ENCODE assay signal across 8 cellular contexts in genomic region chr22:37163618-37164534, GRCh38.
DNase-seq lines count a peak whose midpoint lies in the region; ATAC-seq lines count a peak whose summit lies in the region.

No MANE protein-coding gene starts in this region.

- peak; percentile 38 for ATAC-seq in GM18867 (IDR thresholded peaks at IDR 0.05; ENCODE audit: unreplicated experiment)
- ATAC-seq in HG02623 (IDR thresholded peaks at IDR 0.05; ENCODE audit: unreplicated experiment), result peak; percentile 37
- ATAC-seq in GM18858 (IDR thresholded peaks at IDR 0.05; ENCODE audit: unreplicated experiment), result no peak

- DNase-seq in activated CD4-positive, alpha-beta T cell treated with anti-CD3 and anti-CD28 coated beads, Interleukin-2, amount 50 U/mL, for 48 hours, result peak; percentile 83 to 89
- DNase-seq in stimulated activated CD4-positive, alpha-beta T cell treated with anti-CD3 and anti-CD28 coated beads, Interleukin-1b, Interleukin-23, amount 100 ng/mL, for 48 hours, result peak; percentile 90
- no peak for DNase-seq in kidney glomerular epithelial cell (lab: John Stamatoyannopoulos, UW)
- no peak for DNase-seq in NCI-H146 treated with DMSO at 0.1 percent for 48 hours (lab: John Stamatoyannopoulos, UW; ENCODE audit: unreplicated experiment)
- DNase-seq in retina, result no peak

Comparison
In these comparisons a context has a peak if more than half of its experiments do, and no peak if none do; other contexts are left out.
1. DNase-seq: peak in activated CD4-positive, alpha-beta T cell treated with anti-CD3 and anti-CD28 coated beads, Interleukin-2, amount 50 U/mL, for 48 hours (2 of 2) and stimulated activated CD4-positive, alpha-beta T cell treated with anti-CD3 and anti-CD28 coated beads, Interleukin-1b, Interleukin-23, amount 100 ng/mL, for 48 hours (single experiment); none in kidney glomerular epithelial cell (single experiment), NCI-H146 treated with DMSO at 0.1 percent for 48 hours (single experiment) and retina (single experiment).